8 cellular contexts compared by ENCODE assay signal in the genomic region with DNA sequence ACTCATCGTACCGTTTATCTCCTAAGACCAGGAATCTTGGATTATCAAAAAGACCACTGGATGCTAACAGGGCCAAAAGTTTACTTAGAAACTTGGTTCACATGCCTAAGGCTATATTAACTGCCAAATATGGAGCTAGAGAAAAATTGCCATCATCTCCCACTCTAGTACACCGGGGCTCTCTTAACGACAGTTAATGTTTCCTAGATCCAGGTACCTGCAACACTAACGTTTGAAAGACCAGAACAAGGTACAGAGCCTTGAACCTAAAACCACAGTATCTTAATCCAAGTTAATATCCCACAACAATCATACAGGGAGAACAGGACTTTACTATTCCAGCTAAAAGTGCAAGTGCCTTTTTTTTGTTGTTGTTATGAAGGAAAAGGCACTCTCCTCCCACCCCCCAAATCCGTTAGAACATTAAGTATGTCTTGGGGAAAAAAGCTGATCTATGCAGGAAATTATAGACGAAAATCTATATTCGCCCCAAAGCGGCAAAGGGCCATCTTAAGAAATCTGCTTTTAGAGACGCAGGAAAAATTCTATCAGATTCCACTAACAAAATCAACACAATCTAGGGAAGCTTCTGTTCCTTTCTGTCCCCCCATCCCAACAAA. TPM values are rescaled to one million over a fixed set of nuclear protein-coding genes. Genes with fewer than 3 reads are reported as not detected.
A peak's percentile ranks its signal among the peaks of the same experiment; 100 is the strongest.
DNase-seq lines count a peak whose midpoint lies in the region; ATAC-seq and TF ChIP-seq lines count a peak whose summit lies in the region.

No MANE protein-coding gene starts in this region.

- DNase-seq in DND-41, result no peak
- DNase-seq in endothelial cell (ENCODE audit: low spot score), result no peak
- DNase-seq in osteocyte (ENCODE audit: extremely low spot score, unreplicated experiment), result no peak
- DNase-seq in NCI-H524 (lab: John Stamatoyannopoulos, UW), result no peak
- no peak for DNase-seq in SKM-1 treated with dmso at 0.1 percent for 144 hours (lab: John Stamatoyannopoulos, UW; ENCODE audit: unreplicated experiment)

- TF ChIP-seq CTCF in DND-41 (IDR thresholded peaks at IDR 0.05; ENCODE audit: borderline replicate concordance, extremely low read depth, low read length, poor library complexity, severe bottlenecking) (no peak), OCI-LY1 (IDR thresholded peaks at IDR 0.05; ENCODE audit: low read length) (no peak), endothelial cell (IDR thresholded peaks at IDR 0.05; ENCODE audit: unreplicated experiment) (no peak), osteocyte (IDR thresholded peaks at IDR 0.05) (no peak)

- H3K4me1 Mint-ChIP-seq in endothelial cell (ENCODE audit: unreplicated experiment), result peaks cover 38% of the 10 kb centered on the region
- peaks cover 44% of the 10 kb centered on the region for H3K4me1 Mint-ChIP-seq in osteocyte (ENCODE audit: unreplicated experiment)

- H3K4me3 ChIP-seq in DND-41 (ENCODE audit: low read depth in 1 of 2, low read length in 2 of 2) (peak overlapping the region; percentile 59 to 75), OCI-LY1 (ENCODE audit: low read depth, low read length, poor library complexity, severe bottlenecking) (peak overlapping the region; percentile 92)

- H3K36me3 ChIP-seq in DND-41 (ENCODE audit: insufficient read depth, low read length) (peaks cover 4% of the 10 kb centered on the region; the same call in 1 of the 2 replicates), OCI-LY1 (ENCODE audit: insufficient read depth, low read length) (no peaks in the 10 kb centered on the region; the same call in 1 of the 2 replicates)

- peaks cover 55% of the 10 kb centered on the region for H4K20me1 ChIP-seq in DND-41 (ENCODE audit: insufficient read depth, low read length)
- peaks cover 17% of the 10 kb centered on the region for H4K20me1 ChIP-seq in OCI-LY1 (ENCODE audit: insufficient read depth, low read length)

- H3K9me3 Mint-ChIP-seq in endothelial cell (ENCODE audit: unreplicated experiment) (no peaks in the 10 kb centered on the region), osteocyte (ENCODE audit: unreplicated experiment) (no peaks in the 10 kb centered on the region)

- H3F3A ChIP-seq in OCI-LY1 (ENCODE audit: insufficient read depth, low read length), result no peaks in the 10 kb centered on the region

- H3K36me3 Mint-ChIP-seq in endothelial cell (ENCODE audit: low read depth, unreplicated experiment) (peaks cover 11% of the 10 kb centered on the region), osteocyte (ENCODE audit: unreplicated experiment) (no peaks in the 10 kb centered on the region)

- H3K4me2 ChIP-seq in DND-41 (ENCODE audit: insufficient read depth, low read length) (peak overlapping the region; percentile 84), OCI-LY1 (ENCODE audit: low read length) (peak overlapping the region; percentile 97)

- H3K9ac ChIP-seq in DND-41 (ENCODE audit: low read depth, low read length) (peak overlapping the region; percentile 88), OCI-LY1 (ENCODE audit: low read length) (peak overlapping the region; percentile 96)

- H3K9me2 ChIP-seq in OCI-LY1 (ENCODE audit: low read depth, low read length), result no peaks in the 10 kb centered on the region

- H3K4me3 Mint-ChIP-seq in endothelial cell (ENCODE audit: unreplicated experiment) (peak overlapping the region; percentile 97), osteocyte (ENCODE audit: unreplicated experiment) (peak overlapping the region; percentile 97)

- H2AFZ ChIP-seq in DND-41 (ENCODE audit: low read depth, low read length) (peak overlapping the region; percentile 74), OCI-LY1 (ENCODE audit: low read length) (no peak overlapping the region)

- H3K27me3 ChIP-seq in DND-41 (ENCODE audit: insufficient read depth, low read length, poor library complexity), result no peaks in the 10 kb centered on the region
- no peaks in the 10 kb centered on the region for H3K27me3 ChIP-seq in OCI-LY1 (ENCODE audit: insufficient read depth, low read length)

- H3K4me1 ChIP-seq in DND-41 (ENCODE audit: insufficient read depth, low read length) (peaks cover 53% of the 10 kb centered on the region), OCI-LY1 (ENCODE audit: insufficient read depth, low read length, severe bottlenecking) (peaks cover 56% of the 10 kb centered on the region)

- no peaks in the 10 kb centered on the region for H3K9me3 ChIP-seq in DND-41 (ENCODE audit: insufficient read depth, low read length, severe bottlenecking)
- H3K9me3 ChIP-seq in OCI-LY1 (ENCODE audit: low read length), result no peaks in the 10 kb centered on the region

- H3K27ac ChIP-seq in DND-41 (ENCODE audit: low read length), result peak overlapping the region; percentile 93
- H3K27ac ChIP-seq in OCI-LY1 (ENCODE audit: low read depth, low read length, poor library complexity, severe bottlenecking), result peak overlapping the region; percentile 85

- peaks cover 20% of the 10 kb centered on the region for H3K27me3 Mint-ChIP-seq in endothelial cell (ENCODE audit: unreplicated experiment)
- H3K27me3 Mint-ChIP-seq in osteocyte (ENCODE audit: unreplicated experiment), result no peaks in the 10 kb centered on the region

- ATAC-seq in DND-41 (ENCODE audit: insufficient read depth, low read depth) (no peak), GM18517 (IDR thresholded peaks at IDR 0.05; ENCODE audit: unreplicated experiment) (no peak), HG02763 (IDR thresholded peaks at IDR 0.05; ENCODE audit: unreplicated experiment) (no peak)

- H3K79me2 ChIP-seq in DND-41 (ENCODE audit: insufficient read depth, low read length) (peaks cover 73% of the 10 kb centered on the region), OCI-LY1 (ENCODE audit: insufficient read depth, low read length) (peaks cover 61% of the 10 kb centered on the region)

- H3K27ac Mint-ChIP-seq in endothelial cell (ENCODE audit: unreplicated experiment) (peak overlapping the region; percentile 99), osteocyte (ENCODE audit: unreplicated experiment) (peak overlapping the region; percentile 94)

RNA-seq across cellular contexts. Expression of gene G3BP2, which starts 1.3 kb away (rescaled TPM):
- 209 TPM for total RNA-seq in endothelial cell (ENCODE audit: unreplicated experiment)
- total RNA-seq in osteocyte, result 138 and 141 TPM in 2 replicates

RNA-seq across cellular contexts. Expression of gene CDKL2, which starts 41.6 kb away (rescaled TPM):
- total RNA-seq in endothelial cell (ENCODE audit: unreplicated experiment) (0.82 TPM), osteocyte (2.3 and 5.0 TPM in 2 replicates)

RNA-seq across cellular contexts. Expression of gene USO1, which starts 52.5 kb away (rescaled TPM):
- total RNA-seq in endothelial cell (ENCODE audit: unreplicated experiment) (48.5 TPM), osteocyte (67.6 and 69.6 TPM in 2 replicates)
